ENCODE assay signal across 20 cellular contexts in the genomic region with DNA sequence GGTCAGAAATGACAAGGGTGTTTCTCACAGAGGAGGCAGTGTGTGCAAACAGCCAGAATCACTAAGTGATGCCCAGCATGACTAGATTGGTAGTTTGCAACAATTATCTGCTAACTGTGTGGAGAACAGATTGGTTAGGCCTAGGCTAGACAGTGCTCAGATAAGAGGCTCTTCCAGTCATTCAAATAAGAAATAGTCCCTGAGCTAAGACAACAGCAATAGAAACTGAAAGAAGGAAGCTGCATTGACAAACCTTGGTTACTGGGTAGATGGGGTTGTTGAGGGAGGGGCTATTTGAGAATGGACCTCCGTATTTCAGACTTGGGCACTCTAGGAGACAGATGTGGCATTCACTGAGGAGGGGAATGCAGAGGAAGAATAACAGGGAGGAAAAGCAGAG.
DNase-seq lines count a peak whose midpoint lies in the region; ATAC-seq and TF ChIP-seq lines count a peak whose summit lies in the region.
"Had no signal": no experiment of that assay in that cellular context is flagged by ENCODE, and none has a peak within 500 bp of the region (broad histone marks: within the 10 kb centered on the region; RNA-seq: fewer than 3 reads in every experiment).

No MANE protein-coding gene starts in this region.

- POLR2A ChIA-PET in activated B cell treated with CpG ODN at 0.5 μM for 24 hours (lab: Charles Lee) = no interaction called here

- H3K79me1 ChIP-seq in H9 (ENCODE audit: insufficient read depth, low read depth, low read length, poor library complexity, severe bottlenecking) = no peaks in the 10 kb centered on the region

- no peak overlapping the region for H3K9ac ChIP-seq in H9 (ENCODE audit: extremely low read depth, insufficient read length, low read length)

- H3K4me3 Mint-ChIP-seq in activated B cell treated with CpG ODN at 0.5 μM for 24 hours (peak overlapping the region; percentile 44), T-helper 17 cell (no peak overlapping the region), H9 (no peak overlapping the region)
- H3K4me3 Mint-ChIP-seq: activated naive CD4-positive, alpha-beta T cell treated with anti-CD3 and anti-CD28 coated beads, Interleukin-2, amount 50 U/mL, for 24 hours; type B pancreatic cell had no signal

- peaks cover 16% of the 10 kb centered on the region for H3K4me1 Mint-ChIP-seq in activated B cell treated with CpG ODN at 0.5 μM for 24 hours
- no peaks in the 10 kb centered on the region for H3K4me1 Mint-ChIP-seq in T-helper 17 cell
- peaks cover 0 to 3% of the 10 kb centered on the region in 2 experiments; a peak in 1 of 4 replicates for H3K4me1 Mint-ChIP-seq in H9
- H3K4me1 Mint-ChIP-seq: activated naive CD4-positive, alpha-beta T cell treated with anti-CD3 and anti-CD28 coated beads, Interleukin-2, amount 50 U/mL, for 24 hours had no signal

- CTCF ChIA-PET in activated B cell treated with CpG ODN at 0.5 μM for 24 hours (lab: Charles Lee) = no interaction called here

- intact Hi-C loops in activated B cell treated with CpG ODN at 0.5 μM for 24 hours (cut with micrococcal nuclease) = no loop called here

- H3K9me3 ChIP-seq in T-helper 17 cell (ENCODE audit: control insufficient read depth, low read length, poor library complexity, severe bottlenecking) = no peaks in the 10 kb centered on the region
- H3K9me3 ChIP-seq in H9 (ENCODE audit: control insufficient read depth, low read depth, low read length) = no peaks in the 10 kb centered on the region
- H3K9me3 ChIP-seq: BE2C, body of pancreas, gastrocnemius medialis had no signal

- H3K23ac ChIP-seq in H9 (ENCODE audit: insufficient read length, low read depth, low read length) = no peak overlapping the region

- no peak overlapping the region for H3K4ac ChIP-seq in H9 (ENCODE audit: low read depth, low read length)

- H3K14ac ChIP-seq in H9 (ENCODE audit: insufficient read depth, low read length) = no peak overlapping the region

- H3K18ac ChIP-seq in H9 (ENCODE audit: insufficient read length, low read depth, low read length) = no peak overlapping the region

- H3K27ac ChIP-seq in H9 (ENCODE audit: insufficient read length, low read depth, low read length) = no peak overlapping the region
- H3K27ac ChIP-seq: body of pancreas, gastrocnemius medialis, PC-9 had no signal

- H2BK15ac ChIP-seq in H9 (ENCODE audit: low read depth, low read length) = no peak overlapping the region

- H2BK5ac ChIP-seq in H9 (ENCODE audit: insufficient read length, low read length) = no peak overlapping the region

- H4K91ac ChIP-seq in H9 (ENCODE audit: insufficient read length, low read depth, low read length) = no peak overlapping the region

- H3K56ac ChIP-seq in H9 (ENCODE audit: insufficient read length, low read depth, low read length) = no peak overlapping the region

- H3K23me2 ChIP-seq in H9 (ENCODE audit: insufficient read length, low read depth, low read length, poor library complexity, severe bottlenecking) = no peaks in the 10 kb centered on the region

- H2BK120ac ChIP-seq in H9 (ENCODE audit: low read depth, low read length, poor library complexity, severe bottlenecking) = no peak overlapping the region

- no peak overlapping the region for H4K5ac ChIP-seq in H9 (ENCODE audit: insufficient read length, low read depth, low read length)

- H3K27ac Mint-ChIP-seq in activated B cell treated with CpG ODN at 0.5 μM for 24 hours (no peak overlapping the region), T-helper 17 cell (no peak overlapping the region), H9 (no peak overlapping the region)
- H3K27ac Mint-ChIP-seq: activated naive CD4-positive, alpha-beta T cell treated with anti-CD3 and anti-CD28 coated beads, Interleukin-2, amount 50 U/mL, for 24 hours; type B pancreatic cell had no signal

- no peak overlapping the region for H2AFZ ChIP-seq in H9 (ENCODE audit: low read length)
- H2AFZ ChIP-seq: PC-9 had no signal

- H2BK20ac ChIP-seq in H9 (ENCODE audit: low read depth, low read length, poor library complexity, severe bottlenecking) = no peak overlapping the region

- peak; percentile 82 for ATAC-seq in GM18519 (IDR thresholded peaks at IDR 0.05; ENCODE audit: low FRiP score, unreplicated experiment)
- ATAC-seq in HG03342 (IDR thresholded peaks at IDR 0.05; ENCODE audit: unreplicated experiment) = peak; percentile 56
- peak; percentile 49 for ATAC-seq in activated B cell treated with CpG ODN at 0.5 μM for 24 hours (ENCODE audit: low read depth)
- no peak for ATAC-seq in T-helper 17 cell
- ATAC-seq: body of pancreas, gastrocnemius medialis had no signal

- H3K27me3 Mint-ChIP-seq in activated B cell treated with CpG ODN at 0.5 μM for 24 hours (no peaks in the 10 kb centered on the region), T-helper 17 cell (peaks cover 7% of the 10 kb centered on the region), H9 (ENCODE audit: low read depth) (no peaks in the 10 kb centered on the region)
- H3K27me3 Mint-ChIP-seq: activated naive CD4-positive, alpha-beta T cell treated with anti-CD3 and anti-CD28 coated beads, Interleukin-2, amount 50 U/mL, for 24 hours; type B pancreatic cell had no signal

- TF ChIP-seq CTCF in GM20000 (IDR thresholded peaks at IDR 0.05; ENCODE audit: extremely low read depth, missing control alignments) (no peak), activated B cell treated with CpG ODN at 0.5 μM for 24 hours (IDR thresholded peaks at IDR 0.05) (no peak), H9 (conservative IDR thresholded peaks at IDR 0.05) (no peak)

- WGBS in H9 (ENCODE audit: extremely low coverage, insufficient read length, low lambda C conversion rate) = no CpG with 5 or more reads among the region's 1 CpG

- no peak overlapping the region for H3T11ph ChIP-seq in H9 (ENCODE audit: low read length)

- H3K9me3 Mint-ChIP-seq in activated B cell treated with CpG ODN at 0.5 μM for 24 hours (no peaks in the 10 kb centered on the region), H9 (no peaks in the 10 kb centered on the region)
- H3K9me3 Mint-ChIP-seq: activated naive CD4-positive, alpha-beta T cell treated with anti-CD3 and anti-CD28 coated beads, Interleukin-2, amount 50 U/mL, for 24 hours; type B pancreatic cell had no signal

- DNase-seq in GM20000 (ENCODE audit: low spot score) = peak; percentile 13
- DNase-seq in activated B cell treated with CpG ODN at 0.5 μM for 24 hours = no peak
- DNase-seq in T-helper 17 cell = no peak
- DNase-seq in HUDEP-2 (lab: John Stamatoyannopoulos, UW; ENCODE audit: unreplicated experiment in 76 of 76) = no peak
- DNase-seq in cerebellum (ENCODE audit: low spot score) = no peak
- no peak for DNase-seq in H9
- DNase-seq: activated CD4-positive, alpha-beta T cell treated with anti-CD3 and anti-CD28 coated beads for 48 hours; BE2C; body of pancreas; dermis blood vessel endothelial cell; DMS 273 treated with DMSO at 0.1 percent for 48 hours; gastrocnemius medialis; NCI-H187 treated with DMSO at 0.1 percent for 48 hours; PC-9; stimulated activated naive CD4-positive, alpha-beta T cell treated with Interleukin-2 at 50 U/mL for 16 hours; T-helper 9 cell had no signal

- H2AK5ac ChIP-seq in H9 (ENCODE audit: insufficient read length, low read length) = no peak overlapping the region

- H4K20me1 ChIP-seq in H9 (ENCODE audit: control insufficient read depth, insufficient read depth, insufficient read length) = no peaks in the 10 kb centered on the region

- H2BK12ac ChIP-seq in H9 (ENCODE audit: insufficient read length, low read depth, low read length) = no peak overlapping the region

- no peaks in the 10 kb centered on the region for H3K4me1 ChIP-seq in H9 (ENCODE audit: insufficient read depth, low read length)
- H3K4me1 ChIP-seq: body of pancreas had no signal

- H4K8ac ChIP-seq in H9 (replicated peaks; ENCODE audit: insufficient read length, low read depth, low read length) = no peak overlapping the region

- H3K36me3 Mint-ChIP-seq in activated B cell treated with CpG ODN at 0.5 μM for 24 hours (ENCODE audit: low read depth) = no peaks in the 10 kb centered on the region
- peaks cover 4% of the 10 kb centered on the region for H3K36me3 Mint-ChIP-seq in T-helper 17 cell (ENCODE audit: low read depth)
- no peaks in the 10 kb centered on the region for H3K36me3 Mint-ChIP-seq in H9 (ENCODE audit: insufficient read depth in 1 of 3, low read depth in 3 of 3)
- H3K36me3 Mint-ChIP-seq: type B pancreatic cell had no signal

- no peaks in the 10 kb centered on the region for H3K79me2 ChIP-seq in H9 (ENCODE audit: insufficient read depth, low read length)

- no peaks in the 10 kb centered on the region for H3K27me3 ChIP-seq in H9 (ENCODE audit: insufficient read depth, low read length)
- H3K27me3 ChIP-seq: BE2C, body of pancreas, gastrocnemius medialis had no signal

- H3K4me2 ChIP-seq in H9 (ENCODE audit: insufficient read depth, insufficient read length, low read length) = no peak overlapping the region
- H3K4me2 ChIP-seq: PC-9 had no signal
